ENCODE assay signal across 9 cellular contexts in genomic region chr10:8133146-8133545, GRCh38.
DNase-seq lines count a peak whose midpoint lies in the region; ATAC-seq and TF ChIP-seq lines count a peak whose summit lies in the region.
"Had no signal": no experiment of that assay in that cellular context is flagged by ENCODE, and none has a peak within 500 bp of the region (broad histone marks: within the 10 kb centered on the region; RNA-seq: fewer than 3 reads in every experiment).

No MANE protein-coding gene starts in this region.

- TF ChIP-seq CTCF in foreskin keratinocyte (conservative IDR thresholded peaks at IDR 0.05), result no peak

- H3K27ac ChIP-seq in foreskin keratinocyte, result no peak overlapping the region

- ATAC-seq in GM18511 (IDR thresholded peaks at IDR 0.05; ENCODE audit: unreplicated experiment), result peak; percentile 67
- peak; percentile 62 for ATAC-seq in GM21529 (IDR thresholded peaks at IDR 0.05; ENCODE audit: unreplicated experiment)
- peak; percentile 32 for ATAC-seq in HG03575 (IDR thresholded peaks at IDR 0.05; ENCODE audit: extremely low read depth, insufficient number of reproducible peaks, low FRiP score, unreplicated experiment)
- ATAC-seq in foreskin keratinocyte, result no peak

- DNase-seq in astrocyte of the hippocampus (ENCODE audit: low read depth, low spot score) (peak; percentile 36), retina (no peak), NCI-H510A (lab: John Stamatoyannopoulos, UW) (no peak), foreskin keratinocyte (no peak)
- DNase-seq in activated CD4-positive, CD25-positive, alpha-beta regulatory T cell treated with anti-CD3 and anti-CD28 coated beads, Interleukin-2, amount 50 U/mL, for 72 hours, result no peak
- DNase-seq: erythroblast had no signal

- H3K4me1 ChIP-seq in foreskin keratinocyte, result peaks cover 3% of the 10 kb centered on the region

- no peaks in the 10 kb centered on the region for H3K27me3 ChIP-seq in foreskin keratinocyte
